In genomic region chr10:22229756-22230330, GRCh38 we compare ENCODE assay signal across 1 cellular context.
TF ChIP-seq lines count a peak whose summit lies in the region.

No MANE protein-coding gene starts in this region.

TF ChIP-seq in K562, 482 proteins besides CTCF, POLR2A, EP300 and RAD21 (continued from another document):
- peak; percentile 10; the same call in 1 of the 2 replicates for TF ChIP-seq ZBTB40 (IDR thresholded peaks at IDR 0.05)
- TF ChIP-seq ZBTB40 (CRISPR knock-in tag; IDR thresholded peaks at IDR 0.05), result no peak
- 0 out of 4 replicates have a peak, but pooled peaks of 1 of the 2 experiments have one; percentile 53 for TF ChIP-seq KDM4B (IDR thresholded peaks at IDR 0.05; ENCODE audit: borderline replicate concordance in 2 of 2, low read depth in 1 of 2)
- no peak for TF ChIP-seq PHB (CRISPR knock-in tag; IDR thresholded peaks at IDR 0.05)
- no peak for TF ChIP-seq ETS2 (tag; IDR thresholded peaks at IDR 0.05; ENCODE audit: borderline replicate concordance, poor library complexity, severe bottlenecking)
- TF ChIP-seq FOXO4 (CRISPR knock-in tag; IDR thresholded peaks at IDR 0.05), result no peak
- TF ChIP-seq E2F8 (IDR thresholded peaks at IDR 0.05; ENCODE audit: low read depth, partially characterized antibody), result no peak
- TF ChIP-seq RBM14 (IDR thresholded peaks at IDR 0.05; ENCODE audit: borderline replicate concordance, insufficient read depth, low read depth, low read length), result no peak
- 0 out of 2 replicates have a peak, but pooled peaks have one; percentile 7 for TF ChIP-seq SMARCE1 (IDR thresholded peaks at IDR 0.05)
- TF ChIP-seq FOXP1 (CRISPR knock-in tag; IDR thresholded peaks at IDR 0.05), result no peak
TF ChIP-seq in K562: peak in this region for 12.
